ENCODE assay signal across 16 cellular contexts in genomic region chr9:98331536-98332259, GRCh38.
A peak's percentile ranks its signal among the peaks of the same experiment; 100 is the strongest.
DNase-seq lines count a peak whose midpoint lies in the region; TF ChIP-seq lines count a peak whose summit lies in the region.
"Had no signal": no experiment of that assay in that cellular context is flagged by ENCODE, and none has a peak within 500 bp of the region (broad histone marks: within the 10 kb centered on the region; RNA-seq: fewer than 3 reads in every experiment).

No MANE protein-coding gene starts in this region.

- H3K27me3 ChIP-seq in esophagus muscularis mucosa = no peaks in the 10 kb centered on the region
- no peaks in the 10 kb centered on the region for H3K27me3 ChIP-seq in neural progenitor cell
- H3K27me3 ChIP-seq: SJSA1 had no signal

- H3K4me2 ChIP-seq in neural progenitor cell = no peak overlapping the region
- H3K4me2 ChIP-seq: GM23338 had no signal

- TF ChIP-seq CTCF in HFFc6 (IDR thresholded peaks at IDR 0.05) (no peak), esophagus muscularis mucosa (IDR thresholded peaks at IDR 0.05) (no peak), neural progenitor cell (IDR thresholded peaks at IDR 0.05) (no peak), coronary artery (IDR thresholded peaks at IDR 0.05) (no peak)

- no peak overlapping the region for H2AFZ ChIP-seq in neural progenitor cell (replicated peaks)
- H2AFZ ChIP-seq: GM23338 had no signal

- WGBS in esophagus muscularis mucosa = 79% methylated on average over 6 of the region's 6 CpGs

- H3K9me3 ChIP-seq in esophagus muscularis mucosa = no peaks in the 10 kb centered on the region
- no peaks in the 10 kb centered on the region for H3K9me3 ChIP-seq in neural progenitor cell (ENCODE audit: low read depth)
- H3K9me3 ChIP-seq: SJSA1 had no signal

- H3K9ac ChIP-seq in neural progenitor cell = no peak overlapping the region

- H3K4me1 Mint-ChIP-seq in HFFc6 (ENCODE audit: low read depth) (peaks cover 80% of the 10 kb centered on the region), neural progenitor cell (no peaks in the 10 kb centered on the region)
- no peaks in the 10 kb centered on the region for H3K4me1 Mint-ChIP-seq in T-helper 2 cell treated with Interferon-gamma antibody and Interleukin-4, amounts not matched to agents 5 μg/mL and 100 μg/mL, for 36 hours (ENCODE audit: low read depth)
- H3K4me1 Mint-ChIP-seq: CD8-positive, alpha-beta memory T cell; GM23338 had no signal

- H3K4me1 ChIP-seq in esophagus muscularis mucosa (peaks cover 0 to 5% (median 0%) of the 10 kb centered on the region in 4 donors), neural progenitor cell (no peaks in the 10 kb centered on the region)

- peak overlapping the region; percentile 85 for H3K27ac Mint-ChIP-seq in HFFc6
- H3K27ac Mint-ChIP-seq in neural progenitor cell = peak overlapping the region; percentile 40
- no peak overlapping the region for H3K27ac Mint-ChIP-seq in T-helper 2 cell treated with Interferon-gamma antibody and Interleukin-4, amounts not matched to agents 5 μg/mL and 100 μg/mL, for 36 hours
- H3K27ac Mint-ChIP-seq: CD8-positive, alpha-beta memory T cell; GM23338 had no signal

- no peaks in the 10 kb centered on the region for H4K20me1 ChIP-seq in neural progenitor cell (ENCODE audit: low read depth)

- no peaks in the 10 kb centered on the region for H3K79me2 ChIP-seq in neural progenitor cell (ENCODE audit: low read depth)

- H3K36me3 ChIP-seq in esophagus muscularis mucosa (no peaks in the 10 kb centered on the region), neural progenitor cell (no peaks in the 10 kb centered on the region)
- H3K36me3 ChIP-seq: SJSA1 had no signal

- no peak overlapping the region for H3K4me3 ChIP-seq in esophagus muscularis mucosa
- no peak overlapping the region for H3K4me3 ChIP-seq in neural progenitor cell
- no peak overlapping the region for H3K4me3 ChIP-seq in coronary artery
- H3K4me3 ChIP-seq: GM23338, SJSA1 had no signal

- intact Hi-C loops in esophagus muscularis mucosa (cut with DNase I) = no loop called here

- no peaks in the 10 kb centered on the region for H3F3A ChIP-seq in neural progenitor cell (ENCODE audit: low read depth)

- H3K27me3 Mint-ChIP-seq in HFFc6 (ENCODE audit: insufficient read depth) (no peaks in the 10 kb centered on the region), neural progenitor cell (ENCODE audit: insufficient read depth, low read depth) (peaks cover 2% of the 10 kb centered on the region)
- peaks cover 4% of the 10 kb centered on the region for H3K27me3 Mint-ChIP-seq in T-helper 2 cell treated with Interferon-gamma antibody and Interleukin-4, amounts not matched to agents 5 μg/mL and 100 μg/mL, for 36 hours (ENCODE audit: low read depth)

- H3K36me3 Mint-ChIP-seq in HFFc6 (ENCODE audit: low read depth) (peaks cover 3% of the 10 kb centered on the region; the same call in 1 of the 2 replicates), neural progenitor cell (no peaks in the 10 kb centered on the region)
- no peaks in the 10 kb centered on the region for H3K36me3 Mint-ChIP-seq in T-helper 2 cell treated with Interferon-gamma antibody and Interleukin-4, amounts not matched to agents 5 μg/mL and 100 μg/mL, for 36 hours (ENCODE audit: low read depth)

- TF ChIP-seq POLR2A in esophagus muscularis mucosa (IDR thresholded peaks at IDR 0.05; ENCODE audit: low read depth) = no peak

- H3K9me3 Mint-ChIP-seq in HFFc6 (no peaks in the 10 kb centered on the region), neural progenitor cell (no peaks in the 10 kb centered on the region)
- no peaks in the 10 kb centered on the region for H3K9me3 Mint-ChIP-seq in T-helper 2 cell treated with Interferon-gamma antibody and Interleukin-4, amounts not matched to agents 5 μg/mL and 100 μg/mL, for 36 hours
- H3K9me3 Mint-ChIP-seq: GM23338 had no signal

- H3K27ac ChIP-seq in esophagus muscularis mucosa (replicated peaks in 1 of 4) (no peak overlapping the region), neural progenitor cell (no peak overlapping the region), coronary artery (no peak overlapping the region)
- H3K27ac ChIP-seq: SJSA1 had no signal

- TF ChIP-seq EP300 in esophagus muscularis mucosa (IDR thresholded peaks at IDR 0.05) = no peak

- DNase-seq in Ammon's horn (ENCODE audit: low spot score) = peak; percentile 12
- DNase-seq in HFFc6 = no peak
- DNase-seq in esophagus muscularis mucosa (ENCODE audit: extremely low spot score) = peak; percentile 64
- no peak for DNase-seq in neural progenitor cell (ENCODE audit: low spot score)
- no peak for DNase-seq in T-helper 2 cell treated with Interferon-gamma antibody and Interleukin-4, amounts not matched to agents 5 μg/mL and 100 μg/mL, for 36 hours (ENCODE audit: low spot score)
- no peak for DNase-seq in HUDEP-2 (lab: John Stamatoyannopoulos, UW; ENCODE audit: unreplicated experiment in 76 of 76)
- no peak for DNase-seq in coronary artery (ENCODE audit: low spot score)
- DNase-seq: ACHN; CD8-positive, alpha-beta memory T cell; DND-41; NCI-H1436 treated with DMSO at 0.1 percent for 48 hours; NCI-H345; NCI-H526 treated with DMSO at 0.1 percent for 48 hours; PC-3 had no signal

- H3K4me3 Mint-ChIP-seq in HFFc6 = 0 out of 2 replicates have a peak overlapping the region, but pooled peaks have one; percentile 4
- no peak overlapping the region for H3K4me3 Mint-ChIP-seq in neural progenitor cell
- no peak overlapping the region for H3K4me3 Mint-ChIP-seq in T-helper 2 cell treated with Interferon-gamma antibody and Interleukin-4, amounts not matched to agents 5 μg/mL and 100 μg/mL, for 36 hours
- H3K4me3 Mint-ChIP-seq: CD8-positive, alpha-beta memory T cell; GM23338 had no signal

Comparison
In these comparisons a context has a peak if more than half of its experiments do, and no peak if none do; other contexts are left out.
1. DNase-seq: peak in Ammon's horn (single experiment) and esophagus muscularis mucosa (single experiment); none in HFFc6 (single experiment), neural progenitor cell (single experiment), T-helper 2 cell treated with Interferon-gamma antibody and Interleukin-4, amounts not matched to agents 5 μg/mL and 100 μg/mL, for 36 hours (single experiment), HUDEP-2 (0 of 76) and coronary artery (single experiment).